Comparison of ENCODE assay signal across 1 cellular context in the genomic region with DNA sequence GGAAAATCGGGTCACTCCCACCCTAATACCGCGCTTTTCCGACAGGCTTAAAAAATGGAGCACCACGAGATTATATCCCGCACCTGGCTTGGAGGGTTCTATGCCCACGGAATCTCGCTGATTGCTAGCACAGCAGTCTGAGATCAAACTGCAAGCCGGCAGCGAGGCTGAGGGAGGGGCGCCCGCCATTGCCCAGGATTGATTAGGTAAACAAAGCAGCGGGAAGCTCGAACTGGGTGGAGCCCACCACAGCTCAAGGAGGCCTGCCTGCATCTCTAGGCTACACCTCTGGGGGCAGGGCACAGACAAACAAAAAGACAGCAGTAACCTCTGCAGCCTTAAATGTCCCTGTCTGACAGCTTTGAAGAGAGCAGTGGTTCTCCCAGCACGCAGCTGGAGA.
A peak's percentile ranks its signal among the peaks of the same experiment; 100 is the strongest.
TF ChIP-seq lines count a peak whose summit lies in the region.

No MANE protein-coding gene starts in this region.

TF ChIP-seq in HepG2, 621 proteins besides CTCF, POLR2A, EP300 and RAD21 (continued from another document):
- TF ChIP-seq, protein P1, sequence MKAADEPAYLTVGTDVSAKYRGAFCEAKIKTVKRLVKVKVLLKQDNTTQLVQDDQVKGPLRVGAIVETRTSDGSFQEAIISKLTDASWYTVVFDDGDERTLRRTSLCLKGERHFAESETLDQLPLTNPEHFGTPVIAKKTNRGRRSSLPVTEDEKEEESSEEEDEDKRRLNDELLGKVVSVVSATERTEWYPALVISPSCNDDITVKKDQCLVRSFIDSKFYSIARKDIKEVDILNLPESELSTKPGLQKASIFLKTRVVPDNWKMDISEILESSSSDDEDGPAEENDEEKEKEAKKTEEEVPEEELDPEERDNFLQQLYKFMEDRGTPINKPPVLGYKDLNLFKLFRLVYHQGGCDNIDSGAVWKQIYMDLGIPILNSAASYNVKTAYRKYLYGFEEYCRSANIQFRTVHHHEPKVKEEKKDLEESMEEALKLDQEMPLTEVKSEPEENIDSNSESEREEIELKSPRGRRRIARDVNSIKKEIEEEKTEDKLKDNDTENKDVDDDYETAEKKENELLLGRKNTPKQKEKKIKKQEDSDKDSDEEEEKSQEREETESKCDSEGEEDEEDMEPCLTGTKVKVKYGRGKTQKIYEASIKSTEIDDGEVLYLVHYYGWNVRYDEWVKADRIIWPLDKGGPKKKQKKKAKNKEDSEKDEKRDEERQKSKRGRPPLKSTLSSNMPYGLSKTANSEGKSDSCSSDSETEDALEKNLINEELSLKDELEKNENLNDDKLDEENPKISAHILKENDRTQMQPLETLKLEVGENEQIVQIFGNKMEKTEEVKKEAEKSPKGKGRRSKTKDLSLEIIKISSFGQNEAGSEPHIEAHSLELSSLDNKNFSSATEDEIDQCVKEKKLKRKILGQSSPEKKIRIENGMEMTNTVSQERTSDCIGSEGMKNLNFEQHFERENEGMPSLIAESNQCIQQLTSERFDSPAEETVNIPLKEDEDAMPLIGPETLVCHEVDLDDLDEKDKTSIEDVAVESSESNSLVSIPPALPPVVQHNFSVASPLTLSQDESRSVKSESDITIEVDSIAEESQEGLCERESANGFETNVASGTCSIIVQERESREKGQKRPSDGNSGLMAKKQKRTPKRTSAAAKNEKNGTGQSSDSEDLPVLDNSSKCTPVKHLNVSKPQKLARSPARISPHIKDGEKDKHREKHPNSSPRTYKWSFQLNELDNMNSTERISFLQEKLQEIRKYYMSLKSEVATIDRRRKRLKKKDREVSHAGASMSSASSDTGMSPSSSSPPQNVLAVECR (CRISPR knock-in tag; IDR thresholded peaks at IDR 0.05; ENCODE audit: borderline replicate concordance), result peak; percentile 56; the same call in 1 of the 2 replicates
- TF ChIP-seq GATAD2A (CRISPR knock-in tag; IDR thresholded peaks at IDR 0.05) (peak; percentile 79), ZNF501 (CRISPR knock-in tag; IDR thresholded peaks at IDR 0.05) (peak; percentile 36; the same call in 1 of the 2 replicates), ZBTB7B (CRISPR knock-in tag; IDR thresholded peaks at IDR 0.05) (peak; percentile 72; the same call in 1 of the 2 replicates), PHF8 (CRISPR knock-in tag; IDR thresholded peaks at IDR 0.05) (0 out of 2 replicates have a peak, but pooled peaks have one; percentile 26)
- TF ChIP-seq, protein P2, sequence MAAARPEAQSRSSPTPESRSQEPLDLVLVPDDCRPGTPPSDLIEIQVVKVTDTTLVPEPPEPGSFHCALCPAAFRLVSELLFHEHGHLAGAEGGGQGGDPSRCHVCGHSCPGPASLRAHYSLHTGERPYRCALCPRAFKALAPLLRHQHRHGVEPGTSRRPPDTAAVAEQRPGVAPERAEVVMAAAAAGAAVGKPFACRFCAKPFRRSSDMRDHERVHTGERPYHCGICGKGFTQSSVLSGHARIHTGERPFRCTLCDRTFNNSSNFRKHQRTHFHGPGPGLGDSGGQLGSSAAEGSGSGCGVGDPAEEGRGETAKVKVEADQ (CRISPR knock-in tag; IDR thresholded peaks at IDR 0.05; ENCODE audit: borderline replicate concordance), result peak; percentile 41; the same call in 1 of the 2 replicates
- TF ChIP-seq, protein P3, sequence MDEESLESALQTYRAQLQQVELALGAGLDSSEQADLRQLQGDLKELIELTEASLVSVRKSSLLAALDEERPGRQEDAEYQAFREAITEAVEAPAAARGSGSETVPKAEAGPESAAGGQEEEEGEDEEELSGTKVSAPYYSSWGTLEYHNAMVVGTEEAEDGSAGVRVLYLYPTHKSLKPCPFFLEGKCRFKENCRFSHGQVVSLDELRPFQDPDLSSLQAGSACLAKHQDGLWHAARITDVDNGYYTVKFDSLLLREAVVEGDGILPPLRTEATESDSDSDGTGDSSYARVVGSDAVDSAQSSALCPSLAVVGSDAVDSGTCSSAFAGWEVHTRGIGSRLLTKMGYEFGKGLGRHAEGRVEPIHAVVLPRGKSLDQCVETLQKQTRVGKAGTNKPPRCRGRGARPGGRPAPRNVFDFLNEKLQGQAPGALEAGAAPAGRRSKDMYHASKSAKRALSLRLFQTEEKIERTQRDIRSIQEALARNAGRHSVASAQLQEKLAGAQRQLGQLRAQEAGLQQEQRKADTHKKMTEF (CRISPR knock-in tag; IDR thresholded peaks at IDR 0.05), result peak; percentile 60; the same call in 1 of the 2 replicates
TF ChIP-seq in HepG2: peak in this region for 67; not testable (repeated sequence) for 554.
